ENCODE assay signal across 11 cellular contexts in genomic region chr13:27338816-27339215, GRCh38.
DNase-seq lines count a peak whose midpoint lies in the region; ATAC-seq and TF ChIP-seq lines count a peak whose summit lies in the region.
"Had no signal": no experiment of that assay in that cellular context is flagged by ENCODE, and none has a peak within 500 bp of the region (broad histone marks: within the 10 kb centered on the region; RNA-seq: fewer than 3 reads in every experiment).

No MANE protein-coding gene starts in this region.

- DNase-seq in BJ (ENCODE audit: low read depth) (no peak), RPMI7951 (ENCODE audit: low read depth) (peak; percentile 14), fibroblast of pulmonary artery (ENCODE audit: low read depth) (no peak)
- DNase-seq in effector memory CD4-positive, alpha-beta T cell: no peak
- no peak for DNase-seq in effector CD4-positive, alpha-beta T cell
- DNase-seq: cortex of kidney, left lung, NCI-H226 had no signal

- POLR2A ChIA-PET in BJ (lab: Charles Lee): interaction anchor here (0.7 kb wide), 1 partner anchor 345 kb away, joined by 20 read pairs; no protein-coding TSS in a partner anchor

- CTCF ChIA-PET in BJ (lab: Yijun Ruan, JAX): interaction anchor here (0.6 to 2.2 kb wide), 6 partner anchors 8 to 98 kb away, joined by 3 to 11 read pairs (median 6); no protein-coding TSS in a partner anchor

- no peaks in the 10 kb centered on the region for H3K36me3 ChIP-seq in BJ (ENCODE audit: control insufficient read depth, insufficient read depth, low read length)
- no peaks in the 10 kb centered on the region for H3K36me3 ChIP-seq in effector memory CD4-positive, alpha-beta T cell (ENCODE audit: control insufficient read depth, insufficient read depth, low read length)
- H3K36me3 ChIP-seq: left lung had no signal

- H3K4me1 ChIP-seq in effector memory CD4-positive, alpha-beta T cell (ENCODE audit: control insufficient read depth, insufficient read depth, low read length, poor library complexity, severe bottlenecking): no peaks in the 10 kb centered on the region
- H3K4me1 ChIP-seq: left lung had no signal

- no peak overlapping the region for H3K4me3 ChIP-seq in BJ (ENCODE audit: low read depth, low read length)
- no peak overlapping the region for H3K4me3 ChIP-seq in fibroblast of pulmonary artery (replicated peaks; ENCODE audit: low read depth, low read length)
- H3K4me3 ChIP-seq in effector memory CD4-positive, alpha-beta T cell (ENCODE audit: insufficient read depth, low read depth, low read length, poor library complexity, severe bottlenecking): no peak overlapping the region
- H3K4me3 ChIP-seq: left lung had no signal

- ATAC-seq in GM18867 (IDR thresholded peaks at IDR 0.05; ENCODE audit: unreplicated experiment): peak; percentile 54
- ATAC-seq in GM18511 (IDR thresholded peaks at IDR 0.05; ENCODE audit: unreplicated experiment): no peak
- ATAC-seq in GM21529 (IDR thresholded peaks at IDR 0.05; ENCODE audit: unreplicated experiment): no peak

- no peak overlapping the region for H3K27ac ChIP-seq in effector memory CD4-positive, alpha-beta T cell (ENCODE audit: insufficient read depth, low read length, poor library complexity, severe bottlenecking)
- H3K27ac ChIP-seq: left lung had no signal

- H3K9me3 ChIP-seq in effector memory CD4-positive, alpha-beta T cell (ENCODE audit: control insufficient read depth, low read length): no peaks in the 10 kb centered on the region
- H3K9me3 ChIP-seq: left lung had no signal

- TF ChIP-seq CTCF in BJ (IDR thresholded peaks at IDR 0.05; ENCODE audit: insufficient read depth, low read depth, low read length) (peak; percentile 23; the same call in 1 of the 2 replicates), fibroblast of pulmonary artery (IDR thresholded peaks at IDR 0.05; ENCODE audit: low read length, missing control alignments) (peak; percentile 28)

- peaks cover 11% of the 10 kb centered on the region for H3K27me3 ChIP-seq in BJ (ENCODE audit: control insufficient read depth, insufficient read depth, low read length)
- no peaks in the 10 kb centered on the region for H3K27me3 ChIP-seq in effector memory CD4-positive, alpha-beta T cell (replicated peaks; ENCODE audit: control insufficient read depth, insufficient read depth, low read length, poor library complexity, severe bottlenecking)
